ENCODE assay signal across 24 cellular contexts in genomic region chr4:53895137-53895536, GRCh38.
DNase-seq lines count a peak whose midpoint lies in the region; ATAC-seq, FAIRE-seq and TF ChIP-seq lines count a peak whose summit lies in the region.
"Had no signal": no experiment of that assay in that cellular context is flagged by ENCODE, and none has a peak within 500 bp of the region (broad histone marks: within the 10 kb centered on the region; RNA-seq: fewer than 3 reads in every experiment).

No MANE protein-coding gene starts in this region.

- no peak overlapping the region for H3K4me3 ChIP-seq in astrocyte (ENCODE audit: insufficient read depth, low read depth, low read length)
- no peak overlapping the region for H3K4me3 ChIP-seq in pancreas
- H3K4me3 ChIP-seq: A549, K562, MG63, Peyer's patch, SJSA1 had no signal

- no peaks in the 10 kb centered on the region for H3K9me3 ChIP-seq in astrocyte (ENCODE audit: insufficient read depth, low read depth, low read length)
- H3K9me3 ChIP-seq in pancreas: no peaks in the 10 kb centered on the region
- H3K9me3 ChIP-seq: A549, MG63, Peyer's patch, SJSA1 had no signal

- H2AFZ ChIP-seq in astrocyte (ENCODE audit: low read depth, low read length): no peak overlapping the region

- no peaks in the 10 kb centered on the region for H4K20me1 ChIP-seq in astrocyte (ENCODE audit: insufficient read depth, low read length)

- peak; percentile 69 for DNase-seq in NCI-H146 (lab: John Stamatoyannopoulos, UW)
- peak; percentile 20 for DNase-seq in NCI-H748 (lab: John Stamatoyannopoulos, UW; ENCODE audit: unreplicated experiment)
- DNase-seq in astrocyte (ENCODE audit: low read depth): peak; percentile 36
- no peak for DNase-seq in pancreas
- DNase-seq in foreskin melanocyte: no peak
- DNase-seq in activated CD8-positive, alpha-beta T cell treated with anti-CD3 and anti-CD28 coated beads, Interleukin-2, amount 10 ng/mL, durations not matched to agents 7 days and 5 days: no peak
- no peak for DNase-seq in iPS-NIHi11 (ENCODE audit: low spot score)
- DNase-seq: DMS79, H7, HFFc6, MG63, NCI-H1436, NCI-H2029 treated with DMSO at 0.1 percent for 48 hours, NCI-H226, NCI-H69, Peyer's patch, T-helper 1 cell had no signal

- CTCF ChIA-PET in activated CD8-positive, alpha-beta T cell treated with anti-CD3 and anti-CD28 coated beads, Interleukin-2, amount 10 ng/mL, durations not matched to agents 7 days and 5 days (lab: Charles Lee): no interaction called here

- H3K4me1 ChIP-seq in astrocyte (ENCODE audit: insufficient read depth, low read length) (no peaks in the 10 kb centered on the region), pancreas (peaks cover 0 to 7% (median 3%) of the 10 kb centered on the region in 3 donors)
- H3K4me1 ChIP-seq: A549, Peyer's patch, SJSA1 had no signal

- H3K4me2 ChIP-seq in astrocyte (ENCODE audit: low read length): no peak overlapping the region
- H3K4me2 ChIP-seq: A549 had no signal

- no peak overlapping the region for H3K9ac ChIP-seq in astrocyte (ENCODE audit: low read length)

- no peak for FAIRE-seq in astrocyte (lab: Jason Lieb, UNC)
- no peak for FAIRE-seq in pancreas (lab: Jason Lieb, UNC)
- FAIRE-seq: A549, D721Med, HepG2, K562 had no signal

- 32 to 34% methylated on average over 3 of the region's 3 CpGs for WGBS in pancreas, 2 donors

- H3K36me3 ChIP-seq in astrocyte (ENCODE audit: insufficient read depth, low read length) (no peaks in the 10 kb centered on the region), pancreas (no peaks in the 10 kb centered on the region)
- H3K36me3 ChIP-seq: MG63, Peyer's patch, SJSA1 had no signal

- no peaks in the 10 kb centered on the region for H3K27me3 Mint-ChIP-seq in astrocyte (ENCODE audit: low read depth, unreplicated experiment)
- H3K27me3 Mint-ChIP-seq in activated CD8-positive, alpha-beta T cell treated with anti-CD3 and anti-CD28 coated beads, Interleukin-2, amount 10 ng/mL, durations not matched to agents 7 days and 5 days (ENCODE audit: low read depth): peaks cover 9% of the 10 kb centered on the region

- no peaks in the 10 kb centered on the region for H3K36me3 Mint-ChIP-seq in astrocyte (ENCODE audit: low read depth, unreplicated experiment)
- no peaks in the 10 kb centered on the region for H3K36me3 Mint-ChIP-seq in activated CD8-positive, alpha-beta T cell treated with anti-CD3 and anti-CD28 coated beads, Interleukin-2, amount 10 ng/mL, durations not matched to agents 7 days and 5 days (ENCODE audit: low read depth)
- H3K36me3 Mint-ChIP-seq: CD14-positive monocyte had no signal

- no peaks in the 10 kb centered on the region for H3K4me1 Mint-ChIP-seq in astrocyte (ENCODE audit: low read depth, unreplicated experiment)
- no peaks in the 10 kb centered on the region for H3K4me1 Mint-ChIP-seq in activated CD8-positive, alpha-beta T cell treated with anti-CD3 and anti-CD28 coated beads, Interleukin-2, amount 10 ng/mL, durations not matched to agents 7 days and 5 days (ENCODE audit: low read depth)
- H3K4me1 Mint-ChIP-seq: B cell, CD14-positive monocyte had no signal

- TF ChIP-seq CTCF in astrocyte (IDR thresholded peaks at IDR 0.05; ENCODE audit: insufficient read depth, low read depth, low read length) (no peak), pancreas (IDR thresholded peaks at IDR 0.05) (no peak)

- no peak overlapping the region for H3K27ac Mint-ChIP-seq in astrocyte (ENCODE audit: unreplicated experiment)
- no peak overlapping the region for H3K27ac Mint-ChIP-seq in activated CD8-positive, alpha-beta T cell treated with anti-CD3 and anti-CD28 coated beads, Interleukin-2, amount 10 ng/mL, durations not matched to agents 7 days and 5 days
- H3K27ac Mint-ChIP-seq: B cell, CD14-positive monocyte, HFFc6 had no signal

- H3K27me3 ChIP-seq in astrocyte (ENCODE audit: insufficient read depth, low read length) (no peaks in the 10 kb centered on the region), pancreas (no peaks in the 10 kb centered on the region)
- H3K27me3 ChIP-seq: MG63, Peyer's patch, SJSA1 had no signal

- H3K27ac ChIP-seq in astrocyte (ENCODE audit: low read depth, low read length) (no peak overlapping the region), pancreas (no peak overlapping the region)
- H3K27ac ChIP-seq: A549, Peyer's patch, SJSA1 had no signal

- ATAC-seq in pancreas: peak in 3 of 4 donors; percentile 40 to 85 (median 66)
- ATAC-seq in activated CD8-positive, alpha-beta T cell treated with anti-CD3 and anti-CD28 coated beads, Interleukin-2, amount 10 ng/mL, durations not matched to agents 7 days and 5 days: no peak
- ATAC-seq: A549, HepG2, K562 had no signal

- POLR2A ChIA-PET in activated CD8-positive, alpha-beta T cell treated with anti-CD3 and anti-CD28 coated beads, Interleukin-2, amount 10 ng/mL, durations not matched to agents 7 days and 5 days (lab: Charles Lee): no interaction called here

- no peak overlapping the region for H3K4me3 Mint-ChIP-seq in astrocyte (ENCODE audit: unreplicated experiment)
- no peak overlapping the region for H3K4me3 Mint-ChIP-seq in activated CD8-positive, alpha-beta T cell treated with anti-CD3 and anti-CD28 coated beads, Interleukin-2, amount 10 ng/mL, durations not matched to agents 7 days and 5 days
- H3K4me3 Mint-ChIP-seq: B cell, CD14-positive monocyte, HFFc6 had no signal

- intact Hi-C loops in pancreas (cut with DNase I): no loop called here

- H3K79me2 ChIP-seq in astrocyte (ENCODE audit: insufficient read depth, low read length): no peaks in the 10 kb centered on the region

- no peaks in the 10 kb centered on the region for H3K9me3 Mint-ChIP-seq in astrocyte (ENCODE audit: unreplicated experiment)
- H3K9me3 Mint-ChIP-seq in activated CD8-positive, alpha-beta T cell treated with anti-CD3 and anti-CD28 coated beads, Interleukin-2, amount 10 ng/mL, durations not matched to agents 7 days and 5 days (ENCODE audit: insufficient read depth): no peaks in the 10 kb centered on the region
- H3K9me3 Mint-ChIP-seq: HFFc6 had no signal

Comparison
In these comparisons a context has a peak if more than half of its experiments do, and no peak if none do; other contexts are left out.
1. DNase-seq: peak in NCI-H146 (single experiment), NCI-H748 (single experiment) and astrocyte (single experiment); none in pancreas (0 of 6), foreskin melanocyte (single experiment), activated CD8-positive, alpha-beta T cell treated with anti-CD3 and anti-CD28 coated beads, Interleukin-2, amount 10 ng/mL, durations not matched to agents 7 days and 5 days (single experiment) and iPS-NIHi11 (single experiment).